ENCODE assay signal across 7 cellular contexts in genomic region chr3:71725279-71725991, GRCh38. TPM values are rescaled to one million over a fixed set of nuclear protein-coding genes. Genes with fewer than 3 reads are reported as not detected.
A peak's percentile ranks its signal among the peaks of the same experiment; 100 is the strongest.
DNase-seq lines count a peak whose midpoint lies in the region; ATAC-seq and TF ChIP-seq lines count a peak whose summit lies in the region.

EIF4E3 (minus strand) TSS chr3:71725402; CDS start chr3:71725367, 35 bp downstream.

- peaks cover 66 to 72% of the 10 kb centered on the region in 2 donors for H3K4me1 Mint-ChIP-seq in immature natural killer cell

- peaks cover 0 to 4% (median 0%) of the 10 kb centered on the region in 3 donors for H3K36me3 Mint-ChIP-seq in immature natural killer cell

- H3K4me3 Mint-ChIP-seq in immature natural killer cell, result peak within 1 kb of the TSS; percentile 91 to 97 (median 94)

- TF ChIP-seq POLR2A in GM18505 (IDR thresholded peaks at IDR 0.05; ENCODE audit: borderline replicate concordance, extremely low read depth, insufficient read depth, insufficient read length), result no peak
- TF ChIP-seq POLR2A in breast epithelium (IDR thresholded peaks at IDR 0.05), result no peak

- no peak for TF ChIP-seq CTCF in breast epithelium (IDR thresholded peaks at IDR 0.05)

- H3K9me3 Mint-ChIP-seq in immature natural killer cell, result no peaks in the 10 kb centered on the region

- ATAC-seq in GM18505 (IDR thresholded peaks at IDR 0.05; ENCODE audit: unreplicated experiment) (peak; percentile 43), HG02884 (IDR thresholded peaks at IDR 0.05; ENCODE audit: unreplicated experiment) (peak; percentile 43)

- H3K27ac ChIP-seq in breast epithelium (peak within 1 kb of the TSS; percentile 83 to 87), skin epidermis (peak within 1 kb of the TSS; percentile 41 to 90 (median 77))

- H3K9me3 ChIP-seq in breast epithelium, result no peaks in the 10 kb centered on the region

- DNase-seq in breast epithelium (ENCODE audit: low spot score in 2 of 2), result no peak
- peak; percentile 53 to 55 (median 53) for DNase-seq in immature natural killer cell
- no peak for DNase-seq in inferior parietal cortex (ENCODE audit: extremely low spot score)

- no peaks in the 10 kb centered on the region for H3K27me3 ChIP-seq in breast epithelium

- intact Hi-C loops in T-helper 1 cell treated with Interleukin-12 subunit alpha and Interleukin-12 subunit beta and Interleukin-4 antibody, amounts not matched to agents 30 ng/mL and 1 ng/mL, for 36 hours (cut with micrococcal nuclease), result loop anchor here (5.0 to 10.0 kb wide), 2 partner anchors 547 to 1359 kb away; no protein-coding TSS in a partner anchor
- intact Hi-C loops in breast epithelium (cut with DNase I; ENCODE audit: low total_unique reads), result no loop called here

- peak within 1 kb of the TSS; percentile 87 to 95 (median 92) for H3K27ac Mint-ChIP-seq in immature natural killer cell

- H3K4me3 ChIP-seq in breast epithelium (peak within 1 kb of the TSS; percentile 76 to 96 (median 85)), skin epidermis (peak within 1 kb of the TSS; percentile 62 to 81 (median 72))

- H3K27me3 Mint-ChIP-seq in immature natural killer cell (ENCODE audit: low read depth in 3 of 3), result peaks cover 3 to 10% (median 5%) of the 10 kb centered on the region in 3 donors

- no peaks in the 10 kb centered on the region for H3K36me3 ChIP-seq in breast epithelium

- no peaks in the 10 kb centered on the region for H3K4me1 ChIP-seq in breast epithelium

RNA-seq across cellular contexts. Expression of gene EIF4E3, which starts in this region (rescaled TPM):
- total RNA-seq in T-helper 1 cell treated with Interleukin-12 subunit alpha and Interleukin-12 subunit beta and Interleukin-4 antibody, amounts not matched to agents 30 ng/mL and 1 ng/mL, for 36 hours, result 61.6 and 64.2 TPM in 2 replicates
- total RNA-seq in breast epithelium, result 10 to 100 TPM; 16.1 to 34.4 (median 19.3) TPM
- 10 to 100 TPM; 20.0 to 44.3 (median 36.1) TPM for polyA plus RNA-seq in immature natural killer cell

Comparison
In these comparisons a context has a peak if more than half of its experiments do, and no peak if none do; other contexts are left out.
1. DNase-seq: peak in immature natural killer cell (3 of 3); none in breast epithelium (0 of 2) and inferior parietal cortex (single experiment).